In genomic region chr10:126157127-126157526, GRCh38 we compare ENCODE assay signal across 18 cellular contexts.
"Had no signal": no experiment of that assay in that cellular context is flagged by ENCODE, and none has a peak within 500 bp of the region (broad histone marks: within the 10 kb centered on the region; RNA-seq: fewer than 3 reads in every experiment).

No MANE protein-coding gene starts in this region.

- H3K27me3 Mint-ChIP-seq: activated CD8-positive, alpha-beta memory T cell treated with anti-CD3 and anti-CD28 coated beads, Interleukin-2, amount 10 ng/mL, durations not matched to agents 7 days and 5 days; activated naive CD4-positive, alpha-beta T cell treated with anti-CD3 and anti-CD28 coated beads, Interleukin-2, amount 50 U/mL, for 24 hours; central memory CD8-positive, alpha-beta T cell had no signal

- H3K9me3 ChIP-seq: colonic mucosa, right atrium auricular region, testis, transverse colon had no signal

- H3K9me3 Mint-ChIP-seq: activated B cell treated with CpG ODN at 0.5 μM for 24 hours; activated naive CD4-positive, alpha-beta T cell treated with anti-CD3 and anti-CD28 coated beads, Interleukin-2, amount 50 U/mL, for 24 hours; activated naive CD8-positive, alpha-beta T cell treated with anti-CD3 and anti-CD28 coated beads, Interleukin-2, amount 50 U/mL, for 24 hours; activated T-helper 2 cell treated with anti-CD3 and anti-CD28 coated beads, Interferon-gamma antibody, Interleukin-2, Interleukin-4, amounts not matched to agents 10 μg/mL and 5 μg/mL and 100 μg/mL, durations not matched to agents 14 hours and 24 hours and 36 hours had no signal

- H3K4me1 ChIP-seq: colonic mucosa, transverse colon had no signal

- H3K4me1 Mint-ChIP-seq: activated B cell treated with CpG ODN at 0.5 μM for 24 hours; activated CD8-positive, alpha-beta memory T cell treated with anti-CD3 and anti-CD28 coated beads, Interleukin-2, amount 10 ng/mL, durations not matched to agents 7 days and 5 days; activated naive CD4-positive, alpha-beta T cell treated with anti-CD3 and anti-CD28 coated beads, Interleukin-2, amount 50 U/mL, for 24 hours; activated naive CD8-positive, alpha-beta T cell treated with anti-CD3 and anti-CD28 coated beads, Interleukin-2, amount 50 U/mL, for 24 hours; central memory CD8-positive, alpha-beta T cell had no signal

- H3K36me3 ChIP-seq: colonic mucosa, right atrium auricular region, spleen, transverse colon had no signal

- ATAC-seq: activated CD8-positive, alpha-beta memory T cell treated with anti-CD3 and anti-CD28 coated beads, Interleukin-2, amount 10 ng/mL, durations not matched to agents 7 days and 5 days; activated CD8-positive, alpha-beta T cell treated with anti-CD3 and anti-CD28 coated beads, Interleukin-2, amount 10 ng/mL, durations not matched to agents 7 days and 5 days; activated naive CD8-positive, alpha-beta T cell treated with anti-CD3 and anti-CD28 coated beads, Interleukin-2, amount 50 U/mL, for 24 hours had no signal

- H3K27ac Mint-ChIP-seq: activated B cell treated with CpG ODN at 0.5 μM for 24 hours; activated CD8-positive, alpha-beta memory T cell treated with anti-CD3 and anti-CD28 coated beads, Interleukin-2, amount 10 ng/mL, durations not matched to agents 7 days and 5 days; activated CD8-positive, alpha-beta T cell treated with anti-CD3 and anti-CD28 coated beads, Interleukin-2, amount 10 ng/mL, durations not matched to agents 7 days and 5 days; activated naive CD4-positive, alpha-beta T cell treated with anti-CD3 and anti-CD28 coated beads, Interleukin-2, amount 50 U/mL, for 24 hours; activated naive CD8-positive, alpha-beta T cell treated with anti-CD3 and anti-CD28 coated beads, Interleukin-2, amount 50 U/mL, for 24 hours; activated T-helper 2 cell treated with anti-CD3 and anti-CD28 coated beads, Interferon-gamma antibody, Interleukin-2, Interleukin-4, amounts not matched to agents 10 μg/mL and 5 μg/mL and 100 μg/mL, durations not matched to agents 14 hours and 24 hours and 36 hours had no signal

- H3K27ac ChIP-seq: colonic mucosa, right atrium auricular region, spleen, testis, transverse colon had no signal

- H3K4me3 ChIP-seq: colonic mucosa, right atrium auricular region, spleen, testis, transverse colon had no signal

- H3K27me3 ChIP-seq: colonic mucosa, right atrium auricular region, testis, transverse colon had no signal

- DNase-seq: activated B cell treated with CpG ODN at 0.5 μM for 24 hours; activated CD8-positive, alpha-beta memory T cell treated with anti-CD3 and anti-CD28 coated beads, Interleukin-2, amount 10 ng/mL, durations not matched to agents 7 days and 5 days; activated CD8-positive, alpha-beta T cell treated with anti-CD3 and anti-CD28 coated beads, Interleukin-2, amount 10 ng/mL, durations not matched to agents 7 days and 5 days; activated naive CD8-positive, alpha-beta T cell treated with anti-CD3 and anti-CD28 coated beads, Interleukin-2, amount 50 U/mL, for 24 hours; activated T-cell treated with anti-CD3 and anti-CD28 coated beads, Interleukin-2, amount 50 U/mL, for 48 hours; amygdala; colonic mucosa; effector CD8-positive, alpha-beta T cell; left ventricle myocardium superior; spleen; stimulated activated naive CD4-positive, alpha-beta T cell treated with Interleukin-2 at 50 U/mL for 16 hours; T-helper 2 cell; testis; transverse colon had no signal

- H3K4me3 Mint-ChIP-seq: activated B cell treated with CpG ODN at 0.5 μM for 24 hours; activated CD8-positive, alpha-beta memory T cell treated with anti-CD3 and anti-CD28 coated beads, Interleukin-2, amount 10 ng/mL, durations not matched to agents 7 days and 5 days; activated CD8-positive, alpha-beta T cell treated with anti-CD3 and anti-CD28 coated beads, Interleukin-2, amount 10 ng/mL, durations not matched to agents 7 days and 5 days; activated naive CD4-positive, alpha-beta T cell treated with anti-CD3 and anti-CD28 coated beads, Interleukin-2, amount 50 U/mL, for 24 hours; activated naive CD8-positive, alpha-beta T cell treated with anti-CD3 and anti-CD28 coated beads, Interleukin-2, amount 50 U/mL, for 24 hours; central memory CD8-positive, alpha-beta T cell had no signal

- H3K36me3 Mint-ChIP-seq: activated CD8-positive, alpha-beta memory T cell treated with anti-CD3 and anti-CD28 coated beads, Interleukin-2, amount 10 ng/mL, durations not matched to agents 7 days and 5 days; activated naive CD4-positive, alpha-beta T cell treated with anti-CD3 and anti-CD28 coated beads, Interleukin-2, amount 50 U/mL, for 24 hours had no signal
